Comparison of ENCODE assay signal across 1 cellular context in genomic region chr17:78979780-78980623, GRCh38.
TF ChIP-seq lines count a peak whose summit lies in the region.

A gene with protein sequence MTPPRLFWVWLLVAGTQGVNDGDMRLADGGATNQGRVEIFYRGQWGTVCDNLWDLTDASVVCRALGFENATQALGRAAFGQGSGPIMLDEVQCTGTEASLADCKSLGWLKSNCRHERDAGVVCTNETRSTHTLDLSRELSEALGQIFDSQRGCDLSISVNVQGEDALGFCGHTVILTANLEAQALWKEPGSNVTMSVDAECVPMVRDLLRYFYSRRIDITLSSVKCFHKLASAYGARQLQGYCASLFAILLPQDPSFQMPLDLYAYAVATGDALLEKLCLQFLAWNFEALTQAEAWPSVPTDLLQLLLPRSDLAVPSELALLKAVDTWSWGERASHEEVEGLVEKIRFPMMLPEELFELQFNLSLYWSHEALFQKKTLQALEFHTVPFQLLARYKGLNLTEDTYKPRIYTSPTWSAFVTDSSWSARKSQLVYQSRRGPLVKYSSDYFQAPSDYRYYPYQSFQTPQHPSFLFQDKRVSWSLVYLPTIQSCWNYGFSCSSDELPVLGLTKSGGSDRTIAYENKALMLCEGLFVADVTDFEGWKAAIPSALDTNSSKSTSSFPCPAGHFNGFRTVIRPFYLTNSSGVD (minus strand): TSS chr17:78979923. CDS start chr17:78977191, 2,732 bp downstream.

TF ChIP-seq in HCT116, 20 proteins besides CTCF, POLR2A, EP300 and RAD21 (continued from another document):
- peak; percentile 37; the same call in 1 of the 2 replicates for TF ChIP-seq ZFX (IDR thresholded peaks at IDR 0.05)
- peak; percentile 99 for TF ChIP-seq POLR2AphosphoS5 (IDR thresholded peaks at IDR 0.05; ENCODE audit: low read depth, low read length)
